In the genomic region with DNA sequence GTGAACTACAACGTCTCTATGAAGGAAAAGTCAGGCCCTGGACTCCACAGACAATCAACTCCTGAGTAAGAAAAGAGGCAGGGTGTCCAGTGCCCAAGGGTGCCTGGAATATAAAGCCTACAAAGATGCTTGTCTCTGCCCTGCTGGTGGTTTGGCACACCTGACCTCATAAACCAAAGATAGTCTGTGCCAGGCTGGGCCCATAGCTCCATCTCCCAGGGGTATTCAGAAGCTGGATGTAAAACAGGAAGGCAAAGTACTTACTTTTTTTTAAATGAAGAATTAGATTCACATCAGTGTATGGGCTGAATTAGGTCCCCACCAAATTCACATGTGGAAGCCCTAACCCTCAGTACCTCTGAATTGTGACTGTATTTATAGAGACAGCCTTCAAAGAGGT, we compare ENCODE assay signal across 1 cellular context.
TF ChIP-seq lines count a peak whose summit lies in the region.

No MANE protein-coding gene starts in this region.

TF ChIP-seq in H1, 55 proteins besides CTCF, POLR2A, EP300 and RAD21:
- no peak for TF ChIP-seq FOSL1 (IDR thresholded peaks at IDR 0.05; ENCODE audit: insufficient read depth, low read depth, low read length)
- no peak for TF ChIP-seq TEAD4 (IDR thresholded peaks at IDR 0.05; ENCODE audit: low read depth, low read length)
- no peak for TF ChIP-seq TAF1 (IDR thresholded peaks at IDR 0.05; ENCODE audit: low read depth, low read length)
